14 cellular contexts compared by ENCODE assay signal in the genomic region with DNA sequence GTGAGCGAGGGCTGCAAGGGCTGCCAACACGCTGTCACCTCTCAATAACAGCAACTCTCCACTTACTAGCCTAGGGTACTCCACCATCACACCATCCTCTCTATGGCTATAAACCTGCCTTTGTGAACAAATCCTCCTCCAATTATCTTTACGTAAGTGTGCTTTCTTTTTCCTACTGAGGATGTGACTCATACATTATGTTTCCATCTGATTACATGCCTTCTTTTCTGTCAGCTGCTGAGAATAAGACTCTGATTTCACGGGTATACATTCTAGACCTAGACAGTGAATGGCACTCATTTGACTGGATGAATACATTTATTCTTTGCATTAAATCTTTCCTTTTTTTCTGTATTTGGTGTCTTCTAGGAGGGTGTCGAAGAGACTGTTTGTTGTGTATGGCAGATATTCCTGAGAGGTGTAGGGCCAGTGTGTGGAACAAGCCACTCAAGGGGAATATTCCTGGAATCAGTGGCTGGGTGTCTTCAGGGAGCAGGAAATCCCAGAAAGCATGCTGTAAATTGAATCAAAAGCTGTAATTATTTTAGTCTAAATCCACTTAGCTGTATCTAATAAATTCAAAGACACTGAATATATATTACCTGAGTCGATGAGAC.
A peak's percentile ranks its signal among the peaks of the same experiment; 100 is the strongest.
DNase-seq lines count a peak whose midpoint lies in the region; ATAC-seq and TF ChIP-seq lines count a peak whose summit lies in the region.
"Had no signal": no experiment of that assay in that cellular context is flagged by ENCODE, and none has a peak within 500 bp of the region (broad histone marks: within the 10 kb centered on the region; RNA-seq: fewer than 3 reads in every experiment).

No MANE protein-coding gene starts in this region.

- CTCF ChIA-PET in PC-9 (lab: Charles Lee): no interaction called here

- POLR2A ChIA-PET in PC-9 (lab: Charles Lee; ENCODE audit: unreplicated experiment): no interaction called here

- H3K9me2 ChIP-seq in PC-9 (ENCODE audit: insufficient read depth): no peaks in the 10 kb centered on the region
- no peaks in the 10 kb centered on the region for H3K9me2 ChIP-seq in MM.1S (replicated peaks; ENCODE audit: insufficient read depth, low read length)

- peak overlapping the region; percentile 40; the same call in 1 of the 2 replicates for H2AFZ ChIP-seq in PC-9
- no peak overlapping the region for H2AFZ ChIP-seq in mesenchymal stem cell (ENCODE audit: low read depth, low read length)
- H2AFZ ChIP-seq in MM.1S (ENCODE audit: low read length): no peak overlapping the region

- H3K36me3 Mint-ChIP-seq in activated T-helper 17 cell treated with anti-CD3 and anti-CD28 coated beads, Interleukin-2, amount 50 U/mL, for 72 hours (ENCODE audit: low read depth): no peaks in the 10 kb centered on the region

- TF ChIP-seq CTCF in PC-9 (conservative IDR thresholded peaks at IDR 0.05) (no peak), MM.1S (IDR thresholded peaks at IDR 0.05; ENCODE audit: low read length) (no peak)

- peak overlapping the region; percentile 62 for H4K91ac ChIP-seq in mesenchymal stem cell (ENCODE audit: low read length)

- no peaks in the 10 kb centered on the region for H3K79me2 ChIP-seq in PC-9 (ENCODE audit: low read depth)
- H3K79me2 ChIP-seq in MM.1S (ENCODE audit: low read length): no peaks in the 10 kb centered on the region

- H4K20me1 ChIP-seq in PC-9 (ENCODE audit: insufficient read depth): no peaks in the 10 kb centered on the region
- no peaks in the 10 kb centered on the region for H4K20me1 ChIP-seq in MM.1S (ENCODE audit: insufficient read depth, low read length)

- no peak for ATAC-seq in HG03095 (IDR thresholded peaks at IDR 0.05; ENCODE audit: unreplicated experiment)
- no peak for ATAC-seq in activated T-helper 17 cell treated with anti-CD3 and anti-CD28 coated beads, Interleukin-2, amount 50 U/mL, for 72 hours (replicated peaks)
- no peak for ATAC-seq in GM18505 (IDR thresholded peaks at IDR 0.05; ENCODE audit: unreplicated experiment)

- no peak overlapping the region for H2BK5ac ChIP-seq in mesenchymal stem cell (ENCODE audit: low read depth, low read length, poor library complexity, severe bottlenecking)

- TF ChIP-seq POLR2A in GM18505 (IDR thresholded peaks at IDR 0.05; ENCODE audit: borderline replicate concordance, extremely low read depth, insufficient read depth, insufficient read length): no peak

- H3K4me2 ChIP-seq in PC-9: 0 out of 2 replicates have a peak overlapping the region, but pooled peaks have one; percentile 10
- H3K4me2 ChIP-seq in mesenchymal stem cell (ENCODE audit: low read length, poor library complexity, severe bottlenecking): no peak overlapping the region
- no peak overlapping the region for H3K4me2 ChIP-seq in MM.1S (ENCODE audit: low read depth, low read length)

- no peak overlapping the region for H3K23ac ChIP-seq in mesenchymal stem cell (ENCODE audit: low read length in 2 of 2)

- H3K9me3 ChIP-seq in PC-9 (ENCODE audit: insufficient read depth, low read depth) (no peaks in the 10 kb centered on the region; the same call in 1 of the 2 replicates), mesenchymal stem cell (ENCODE audit: control insufficient read depth, low read length) (peaks cover 7% of the 10 kb centered on the region), MM.1S (replicated peaks; ENCODE audit: insufficient read depth, low read length) (no peaks in the 10 kb centered on the region)
- H3K9me3 ChIP-seq: testis had no signal

- no peak overlapping the region for H2BK120ac ChIP-seq in mesenchymal stem cell (ENCODE audit: low read depth, low read length)

- H3K27ac ChIP-seq in PC-9 (no peak overlapping the region), caudate nucleus (ENCODE audit: low read depth, low read length) (peak overlapping the region; percentile 58), mesenchymal stem cell (ENCODE audit: low read length, poor library complexity, severe bottlenecking) (no peak overlapping the region), MM.1S (ENCODE audit: low read length) (no peak overlapping the region)
- H3K27ac ChIP-seq: HL-60, SK-N-MC, testis, WERI-Rb-1 had no signal

- H3K79me1 ChIP-seq in mesenchymal stem cell (replicated peaks; ENCODE audit: low read length, poor library complexity, severe bottlenecking): no peaks in the 10 kb centered on the region

- intact Hi-C loops in PC-9 (cut with micrococcal nuclease; ENCODE audit: unreplicated experiment): no loop called here

- peaks cover 19% of the 10 kb centered on the region for H3K9me3 Mint-ChIP-seq in activated T-helper 17 cell treated with anti-CD3 and anti-CD28 coated beads, Interleukin-2, amount 50 U/mL, for 72 hours

- no peak overlapping the region for H2AK5ac ChIP-seq in mesenchymal stem cell (ENCODE audit: low read length, severe bottlenecking)

- H3K4me1 Mint-ChIP-seq in activated T-helper 17 cell treated with anti-CD3 and anti-CD28 coated beads, Interleukin-2, amount 50 U/mL, for 72 hours: no peaks in the 10 kb centered on the region

- H3K14ac ChIP-seq in mesenchymal stem cell (ENCODE audit: low read length in 2 of 2): no peak overlapping the region

- H3K27me3 Mint-ChIP-seq in activated T-helper 17 cell treated with anti-CD3 and anti-CD28 coated beads, Interleukin-2, amount 50 U/mL, for 72 hours: no peaks in the 10 kb centered on the region

- H3K4me3 Mint-ChIP-seq in activated T-helper 17 cell treated with anti-CD3 and anti-CD28 coated beads, Interleukin-2, amount 50 U/mL, for 72 hours: no peak overlapping the region
- H3K4me3 Mint-ChIP-seq: activated naive CD4-positive, alpha-beta T cell treated with anti-CD3 and anti-CD28 coated beads for 36 hours had no signal

- H3K18ac ChIP-seq in mesenchymal stem cell (ENCODE audit: low read depth in 1 of 2, low read length in 2 of 2): peak overlapping the region in 1 of 2 experiments; percentile 78

- peak; percentile 71 for DNase-seq in COLO829 (ENCODE audit: low spot score)
- DNase-seq in PC-9: no peak
- peak in 3 of 61 donors; percentile 8 to 31 (median 31) for DNase-seq in caudate nucleus (lab: John Stamatoyannopoulos, UW)
- DNase-seq in mesenchymal stem cell: peak; percentile 80
- no peak for DNase-seq in MM.1S
- DNase-seq: activated naive CD4-positive, alpha-beta T cell treated with anti-CD3 and anti-CD28 coated beads for 36 hours; NK-92 treated with Interleukin-12 subunit alpha and Interleukin-12 subunit beta, amount 100 ng/mL, for 24 hours; testis; WERI-Rb-1 had no signal

- H3K4me1 ChIP-seq in PC-9 (replicated peaks; ENCODE audit: insufficient read depth) (no peaks in the 10 kb centered on the region), mesenchymal stem cell (ENCODE audit: control insufficient read depth, insufficient read depth, low read depth, low read length) (no peaks in the 10 kb centered on the region), MM.1S (ENCODE audit: low read length) (no peaks in the 10 kb centered on the region)
- H3K4me1 ChIP-seq: testis had no signal

- H3K4ac ChIP-seq in mesenchymal stem cell (ENCODE audit: low read depth in 1 of 2, low read length in 2 of 2): no peak overlapping the region

- 70% methylated on average over 5 of the region's 6 CpGs for WGBS in mesenchymal stem cell

- no peak overlapping the region for H4K8ac ChIP-seq in mesenchymal stem cell (ENCODE audit: low read length)

- peak overlapping the region in 1 of 2 experiments; percentile 75 for H2BK12ac ChIP-seq in mesenchymal stem cell (ENCODE audit: low read length in 2 of 2)

- H3K27me3 ChIP-seq in PC-9 (ENCODE audit: insufficient read depth, low read depth) (no peaks in the 10 kb centered on the region), mesenchymal stem cell (ENCODE audit: control insufficient read depth in 1 of 2, insufficient read depth in 1 of 2, low read length in 2 of 2) (no peaks in the 10 kb centered on the region), MM.1S (replicated peaks; ENCODE audit: insufficient read depth, low read length) (no peaks in the 10 kb centered on the region)
- H3K27me3 ChIP-seq: testis had no signal

- peak overlapping the region; percentile 63 for H2BK15ac ChIP-seq in mesenchymal stem cell (ENCODE audit: low read depth, poor library complexity, severe bottlenecking)

- H3K4me3 ChIP-seq in PC-9 (no peak overlapping the region), mesenchymal stem cell (ENCODE audit: insufficient read depth in 1 of 2, low read depth in 1 of 2, low read length in 2 of 2) (no peak overlapping the region), MM.1S (ENCODE audit: low read length) (no peak overlapping the region)
- H3K4me3 ChIP-seq: SK-N-MC had no signal

- no peaks in the 10 kb centered on the region for H3F3A ChIP-seq in PC-9 (ENCODE audit: insufficient read depth, low read depth)
- no peaks in the 10 kb centered on the region for H3F3A ChIP-seq in MM.1S (ENCODE audit: insufficient read depth, low read length)

- BruUV-seq in PC-9 (replicated peaks; lab: Mats Ljungman, UMichigan): no TSS peak

- H3K36me3 ChIP-seq in PC-9 (ENCODE audit: low read depth) (no peaks in the 10 kb centered on the region), mesenchymal stem cell (ENCODE audit: control insufficient read depth in 1 of 2, insufficient read depth in 2 of 2, low read depth in 1 of 2, low read length in 2 of 2) (no peaks in the 10 kb centered on the region), MM.1S (replicated peaks; ENCODE audit: insufficient read depth, low read length) (no peaks in the 10 kb centered on the region)
- H3K36me3 ChIP-seq: WERI-Rb-1 had no signal

- no peak overlapping the region for H3K9ac ChIP-seq in mesenchymal stem cell (ENCODE audit: low read length)
- no peak overlapping the region for H3K9ac ChIP-seq in MM.1S (ENCODE audit: low read length)

- H3K27ac Mint-ChIP-seq in activated T-helper 17 cell treated with anti-CD3 and anti-CD28 coated beads, Interleukin-2, amount 50 U/mL, for 72 hours: no peak overlapping the region
- H3K27ac Mint-ChIP-seq: activated naive CD4-positive, alpha-beta T cell treated with anti-CD3 and anti-CD28 coated beads for 36 hours had no signal

Comparison
In these comparisons a context has a peak if more than half of its experiments do, and no peak if none do; other contexts are left out.
1. DNase-seq: peak in COLO829 (single experiment) and mesenchymal stem cell (single experiment); none in PC-9 (0 of 2) and MM.1S (single experiment).